ENCODE assay signal across 40 cellular contexts in genomic region chr4:3128058-3128457, GRCh38. TPM values are rescaled to one million over a fixed set of nuclear protein-coding genes. Genes with fewer than 3 reads are reported as not detected.
"Had no signal": no experiment of that assay in that cellular context is flagged by ENCODE, and none has a peak within 500 bp of the region (broad histone marks: within the 10 kb centered on the region; RNA-seq: fewer than 3 reads in every experiment).

No MANE protein-coding gene starts in this region.

- DNase-seq: activated CD4-positive, alpha-beta T cell treated with anti-CD3 and anti-CD28 coated beads for 1 hour; activated CD4-positive, alpha-beta T cell treated with anti-CD3 and anti-CD28 coated beads for 36 hours; activated CD4-positive, alpha-beta T cell treated with anti-CD3 and anti-CD28 coated beads for 48 hours; activated CD4-positive, alpha-beta T cell treated with anti-CD3 and anti-CD28 coated beads, Interleukin-2, amount 10 ng/mL, durations not matched to agents 7 days and 5 days; activated CD4-positive, alpha-beta T cell treated with anti-CD3 and anti-CD28 coated beads, Interleukin-2, amount 50 U/mL, for 48 hours; activated CD4-positive, CD25-positive, alpha-beta regulatory T cell; activated CD8-positive, alpha-beta memory T cell treated with anti-CD3 and anti-CD28 coated beads, Interleukin-2, amount 50 U/mL, for 4 hours; activated CD8-positive, alpha-beta T cell treated with anti-CD3 and anti-CD28 coated beads for 36 hours; activated effector memory CD4-positive, alpha-beta T cell treated with Interleukin-2 at 50 U/mL for 16 hours; activated gamma-delta T cell; activated naive CD4-positive, alpha-beta T cell treated with anti-CD3 and anti-CD28 coated beads, Interleukin-2, amount 10 ng/mL, durations not matched to agents 7 days and 5 days; activated naive CD4-positive, alpha-beta T cell treated with Interleukin-2 at 50 U/mL for 16 hours; activated naive CD8-positive, alpha-beta T cell treated with anti-CD3 and anti-CD28 coated beads, Interleukin-2, amount 10 ng/mL, durations not matched to agents 7 days and 5 days; activated naive CD8-positive, alpha-beta T cell treated with anti-CD3 and anti-CD28 coated beads, Interleukin-2, amount 50 U/mL, for 24 hours; activated T-cell treated with anti-CD3 and anti-CD28 coated beads for 4 hours; activated T-cell treated with anti-CD3 and anti-CD28 coated beads, Interleukin-2, amount 50 U/mL, for 1 hour; activated T-cell treated with anti-CD3 and anti-CD28 coated beads, Interleukin-2, amount 50 U/mL, for 4 hours; activated T-cell treated with anti-CD3 and anti-CD28 coated beads, Interleukin-2, amount 50 U/mL, for 72 hours; amygdala; caudate nucleus; cerebellar nuclear complex; SW 1271; T-helper 1 cell; T-helper 9 cell had no signal

- H3K27ac ChIP-seq: ascending aorta, cardiac muscle cell, VCaP had no signal

- H3K4me1 ChIP-seq: ascending aorta had no signal

- H3K4me1 Mint-ChIP-seq: activated naive CD4-positive, alpha-beta T cell treated with anti-CD3 and anti-CD28 coated beads, Interleukin-2, amount 10 ng/mL, durations not matched to agents 7 days and 5 days; activated T-helper 17 cell treated with anti-CD3 and anti-CD28 coated beads, Interleukin-2, amount 50 U/mL, for 72 hours; central memory CD8-positive, alpha-beta T cell; WTC11 had no signal

- H3K4me3 ChIP-seq: ascending aorta, cardiac muscle cell had no signal

- H3K27me3 Mint-ChIP-seq: activated CD4-positive, alpha-beta T cell treated with anti-CD3 and anti-CD28 coated beads for 36 hours; activated CD4-positive, alpha-beta T cell treated with anti-CD3 and anti-CD28 coated beads, Interleukin-2, amount 10 ng/mL, durations not matched to agents 7 days and 5 days; activated CD8-positive, alpha-beta T cell treated with anti-CD3 and anti-CD28 coated beads for 36 hours; activated naive CD4-positive, alpha-beta T cell treated with anti-CD3 and anti-CD28 coated beads, Interleukin-2, amount 10 ng/mL, durations not matched to agents 7 days and 5 days; activated naive CD4-positive, alpha-beta T cell treated with anti-CD3 and anti-CD28 coated beads, Interleukin-2, amount 50 U/mL, for 24 hours; activated naive CD8-positive, alpha-beta T cell; activated naive CD8-positive, alpha-beta T cell treated with anti-CD3 and anti-CD28 coated beads, Interleukin-2, amount 10 ng/mL, durations not matched to agents 7 days and 5 days; activated naive CD8-positive, alpha-beta T cell treated with anti-CD3 and anti-CD28 coated beads, Interleukin-2, amount 50 U/mL, for 24 hours; activated T-helper 17 cell treated with anti-CD3 and anti-CD28 coated beads, Interleukin-2, amount 50 U/mL, for 72 hours; brain; central memory CD8-positive, alpha-beta T cell had no signal

- H3K9me3 Mint-ChIP-seq: activated CD4-positive, alpha-beta T cell treated with anti-CD3 and anti-CD28 coated beads, Interleukin-2, amount 10 ng/mL, durations not matched to agents 7 days and 5 days; activated CD8-positive, alpha-beta T cell treated with anti-CD3 and anti-CD28 coated beads for 36 hours; activated naive CD4-positive, alpha-beta T cell treated with anti-CD3 and anti-CD28 coated beads, Interleukin-2, amount 10 ng/mL, durations not matched to agents 7 days and 5 days; activated naive CD4-positive, alpha-beta T cell treated with anti-CD3 and anti-CD28 coated beads, Interleukin-2, amount 50 U/mL, for 24 hours; activated naive CD8-positive, alpha-beta T cell treated with anti-CD3 and anti-CD28 coated beads, Interleukin-2, amount 10 ng/mL, durations not matched to agents 7 days and 5 days; activated naive CD8-positive, alpha-beta T cell treated with anti-CD3 and anti-CD28 coated beads, Interleukin-2, amount 50 U/mL, for 24 hours; activated T-cell treated with anti-CD3 and anti-CD28 coated beads, Interleukin-2, amount 50 U/mL, for 4 hours; activated T-cell treated with anti-CD3 and anti-CD28 coated beads, Interleukin-2, amount 50 U/mL, for 72 hours; activated T-helper 1 cell treated with anti-CD3 and anti-CD28 coated beads, Interleukin-12 subunit alpha, Interleukin-12 subunit beta, Interleukin-2, Interleukin-4 antibody, amounts not matched to agents 30 ng/mL and 10 ng/mL and 1 ng/mL, durations not matched to agents 14 hours and 24 hours and 36 hours; activated T-helper 17 cell treated with anti-CD3 and anti-CD28 coated beads, Interleukin-2, amount 50 U/mL, for 72 hours; brain; central memory CD8-positive, alpha-beta T cell; T-helper 1 cell treated with Interleukin-12 subunit alpha and Interleukin-12 subunit beta and Interleukin-4 antibody, amounts not matched to agents 30 μg/mL and 1 μg/mL, for 36 hours; WTC11 had no signal

- ATAC-seq: activated CD4-positive, alpha-beta T cell treated with anti-CD3 and anti-CD28 coated beads for 36 hours; activated CD4-positive, CD25-positive, alpha-beta regulatory T cell treated with anti-CD3 and anti-CD28 coated beads, Interleukin-2, amount 50 U/mL, for 24 hours; activated CD8-positive, alpha-beta T cell treated with anti-CD3 and anti-CD28 coated beads for 36 hours; activated naive CD8-positive, alpha-beta T cell treated with anti-CD3 and anti-CD28 coated beads, Interleukin-2, amount 50 U/mL, for 24 hours; activated T-cell treated with anti-CD3 and anti-CD28 coated beads, Interleukin-2, amount 50 U/mL, for 4 hours; activated T-cell treated with anti-CD3 and anti-CD28 coated beads, Interleukin-2, amount 50 U/mL, for 72 hours; activated T-helper 17 cell treated with anti-CD3 and anti-CD28 coated beads, Interleukin-2, amount 50 U/mL, for 72 hours; WTC11 had no signal

- H3K27me3 ChIP-seq: ascending aorta, cardiac muscle cell had no signal

- H3K27ac Mint-ChIP-seq: activated CD4-positive, alpha-beta T cell treated with anti-CD3 and anti-CD28 coated beads for 36 hours; activated CD4-positive, alpha-beta T cell treated with anti-CD3 and anti-CD28 coated beads, Interleukin-2, amount 10 ng/mL, durations not matched to agents 7 days and 5 days; activated CD8-positive, alpha-beta T cell treated with anti-CD3 and anti-CD28 coated beads for 36 hours; activated naive CD4-positive, alpha-beta T cell treated with anti-CD3 and anti-CD28 coated beads, Interleukin-2, amount 10 ng/mL, durations not matched to agents 7 days and 5 days; activated naive CD4-positive, alpha-beta T cell treated with anti-CD3 and anti-CD28 coated beads, Interleukin-2, amount 50 U/mL, for 24 hours; activated naive CD8-positive, alpha-beta T cell; activated naive CD8-positive, alpha-beta T cell treated with anti-CD3 and anti-CD28 coated beads, Interleukin-2, amount 50 U/mL, for 24 hours; activated T-cell treated with anti-CD3 and anti-CD28 coated beads, Interleukin-2, amount 50 U/mL, for 72 hours; activated T-helper 1 cell treated with anti-CD3 and anti-CD28 coated beads, Interleukin-12 subunit alpha, Interleukin-12 subunit beta, Interleukin-2, Interleukin-4 antibody, amounts not matched to agents 30 ng/mL and 10 ng/mL and 1 ng/mL, durations not matched to agents 14 hours and 24 hours and 36 hours; activated T-helper 17 cell treated with anti-CD3 and anti-CD28 coated beads, Interleukin-2, amount 50 U/mL, for 72 hours; brain; T-helper 1 cell treated with Interleukin-12 subunit alpha and Interleukin-12 subunit beta and Interleukin-4 antibody, amounts not matched to agents 30 μg/mL and 1 μg/mL, for 36 hours; WTC11 had no signal

- H3K4me3 Mint-ChIP-seq: activated CD4-positive, alpha-beta T cell treated with anti-CD3 and anti-CD28 coated beads for 36 hours; activated CD4-positive, alpha-beta T cell treated with anti-CD3 and anti-CD28 coated beads, Interleukin-2, amount 10 ng/mL, durations not matched to agents 7 days and 5 days; activated CD8-positive, alpha-beta T cell treated with anti-CD3 and anti-CD28 coated beads for 36 hours; activated naive CD4-positive, alpha-beta T cell treated with anti-CD3 and anti-CD28 coated beads, Interleukin-2, amount 10 ng/mL, durations not matched to agents 7 days and 5 days; activated naive CD4-positive, alpha-beta T cell treated with anti-CD3 and anti-CD28 coated beads, Interleukin-2, amount 50 U/mL, for 24 hours; activated naive CD8-positive, alpha-beta T cell; activated naive CD8-positive, alpha-beta T cell treated with anti-CD3 and anti-CD28 coated beads, Interleukin-2, amount 10 ng/mL, durations not matched to agents 7 days and 5 days; activated naive CD8-positive, alpha-beta T cell treated with anti-CD3 and anti-CD28 coated beads, Interleukin-2, amount 50 U/mL, for 24 hours; activated T-cell treated with anti-CD3 and anti-CD28 coated beads, Interleukin-2, amount 50 U/mL, for 4 hours; activated T-cell treated with anti-CD3 and anti-CD28 coated beads, Interleukin-2, amount 50 U/mL, for 72 hours; activated T-helper 1 cell treated with anti-CD3 and anti-CD28 coated beads, Interleukin-12 subunit alpha, Interleukin-12 subunit beta, Interleukin-2, Interleukin-4 antibody, amounts not matched to agents 30 ng/mL and 10 ng/mL and 1 ng/mL, durations not matched to agents 14 hours and 24 hours and 36 hours; activated T-helper 17 cell treated with anti-CD3 and anti-CD28 coated beads, Interleukin-2, amount 50 U/mL, for 72 hours; brain; central memory CD8-positive, alpha-beta T cell; T-helper 1 cell treated with Interleukin-12 subunit alpha and Interleukin-12 subunit beta and Interleukin-4 antibody, amounts not matched to agents 30 μg/mL and 1 μg/mL, for 36 hours; WTC11 had no signal

- H3K9me3 ChIP-seq: ascending aorta had no signal

RNA-seq across cellular contexts. Expression of gene HTT-AS, which starts 53.7 kb away (rescaled TPM):
- total RNA-seq: activated CD4-positive, alpha-beta T cell treated with anti-CD3 and anti-CD28 coated beads for 36 hours; activated CD4-positive, alpha-beta T cell treated with anti-CD3 and anti-CD28 coated beads, Interleukin-2, amount 10 ng/mL, durations not matched to agents 7 days and 5 days; activated CD8-positive, alpha-beta memory T cell treated with anti-CD3 and anti-CD28 coated beads for 36 hours; activated CD8-positive, alpha-beta T cell treated with anti-CD3 and anti-CD28 coated beads for 36 hours; activated naive CD8-positive, alpha-beta T cell treated with anti-CD3 and anti-CD28 coated beads, Interleukin-2, amount 10 ng/mL, durations not matched to agents 7 days and 5 days; activated T-cell treated with anti-CD3 and anti-CD28 coated beads, Interleukin-2, amount 50 U/mL, for 4 hours; activated T-cell treated with anti-CD3 and anti-CD28 coated beads, Interleukin-2, amount 50 U/mL, for 72 hours; activated T-helper 1 cell treated with anti-CD3 and anti-CD28 coated beads, Interleukin-12 subunit alpha, Interleukin-12 subunit beta, Interleukin-2, Interleukin-4 antibody, amounts not matched to agents 30 ng/mL and 10 ng/mL and 1 ng/mL, durations not matched to agents 14 hours and 24 hours and 36 hours; activated T-helper 17 cell treated with anti-CD3 and anti-CD28 coated beads, Interleukin-2, amount 50 U/mL, for 72 hours; ascending aorta; bronchial epithelial cell; cardiac muscle cell; chondrocyte; T-helper 2 cell treated with Interferon-gamma antibody and Interleukin-4, amounts not matched to agents 100 ng/mL and 5 ng/mL, for 36 hours; WTC11 had no signal
